Comparison of ENCODE assay signal across 22 cellular contexts in the genomic region with DNA sequence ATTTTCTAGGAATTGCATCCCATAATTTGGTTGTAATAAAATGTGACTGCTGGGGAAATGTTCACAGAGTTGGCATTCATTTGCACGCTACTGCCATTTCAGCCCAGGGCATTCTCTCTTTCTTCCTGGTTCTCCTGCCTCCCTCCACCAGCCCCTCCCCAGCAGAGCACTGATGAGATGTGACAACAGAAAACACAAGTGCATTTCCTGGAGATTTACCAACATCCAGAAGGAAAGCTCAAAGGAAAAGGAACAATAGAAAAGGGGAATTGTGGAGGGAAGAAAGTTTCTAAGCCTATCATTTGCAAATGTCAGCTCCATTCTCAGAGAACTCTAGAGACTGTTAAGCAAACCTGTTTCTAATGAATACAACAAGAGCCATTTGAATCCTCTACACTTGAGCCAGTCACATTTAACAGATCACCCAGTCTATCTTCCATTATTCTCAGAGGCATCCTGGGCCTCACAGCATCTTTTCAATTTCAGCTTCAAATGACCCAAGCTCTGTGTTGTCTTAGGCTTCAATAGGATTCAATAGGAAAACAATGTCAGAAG.
DNase-seq lines count a peak whose midpoint lies in the region; FAIRE-seq and TF ChIP-seq lines count a peak whose summit lies in the region.
"Had no signal": no experiment of that assay in that cellular context is flagged by ENCODE, and none has a peak within 500 bp of the region (broad histone marks: within the 10 kb centered on the region; RNA-seq: fewer than 3 reads in every experiment).

No MANE protein-coding gene starts in this region.

- H2BK12ac ChIP-seq in H9 (ENCODE audit: insufficient read length, low read depth, low read length) (no peak overlapping the region), H1 (ENCODE audit: low read depth, low read length) (no peak overlapping the region), neuronal stem cell (ENCODE audit: low read length) (no peak overlapping the region)

- H3K9me3 ChIP-seq in H9 (ENCODE audit: control insufficient read depth, low read depth, low read length) (no peaks in the 10 kb centered on the region), H1 (ENCODE audit: insufficient read depth in 2 of 2, low read depth in 1 of 2, low read length in 1 of 2) (no peaks in the 10 kb centered on the region), neuronal stem cell (replicated peaks in 1 of 2; ENCODE audit: control insufficient read depth in 2 of 2, insufficient read depth in 1 of 2, low read depth in 1 of 2, low read length in 2 of 2) (no peaks in the 10 kb centered on the region), esophagus squamous epithelium (no peaks in the 10 kb centered on the region)
- H3K9me3 ChIP-seq: BE2C, HAP-1 had no signal

- H3K4ac ChIP-seq in H9 (ENCODE audit: low read depth, low read length): no peak overlapping the region
- no peak overlapping the region for H3K4ac ChIP-seq in H1 (replicated peaks; ENCODE audit: insufficient read length, low read depth, low read length)
- H3K4ac ChIP-seq in mesendoderm (ENCODE audit: low read depth, low read length): no peak overlapping the region
- H3K4ac ChIP-seq in neuronal stem cell (ENCODE audit: low read length): no peak overlapping the region

- H3K36me3 ChIP-seq in H1 (ENCODE audit: control insufficient read depth in 2 of 4, insufficient read depth in 4 of 4, low read length in 3 of 4): no peaks in the 10 kb centered on the region
- no peaks in the 10 kb centered on the region for H3K36me3 ChIP-seq in mesendoderm (ENCODE audit: control insufficient read depth, insufficient read depth, low read length)
- no peaks in the 10 kb centered on the region for H3K36me3 ChIP-seq in neuronal stem cell (replicated peaks in 1 of 2; ENCODE audit: control insufficient read depth in 2 of 2, insufficient read depth in 2 of 2, low read length in 2 of 2)
- no peaks in the 10 kb centered on the region for H3K36me3 ChIP-seq in esophagus squamous epithelium
- H3K36me3 ChIP-seq: BE2C, HAP-1 had no signal

- H3K18ac ChIP-seq in H9 (ENCODE audit: insufficient read length, low read depth, low read length) (no peak overlapping the region), H1 (ENCODE audit: extremely low read depth, low read length) (no peak overlapping the region), mesendoderm (ENCODE audit: low read length) (no peak overlapping the region), neuronal stem cell (ENCODE audit: low read length) (no peak overlapping the region)

- H3K27me3 ChIP-seq in H9 (ENCODE audit: insufficient read depth, low read length) (no peaks in the 10 kb centered on the region), H1 (replicated peaks in 1 of 4; ENCODE audit: control insufficient read depth in 3 of 4, extremely low read depth in 1 of 4, insufficient read depth in 3 of 4, low read length in 3 of 4) (no peaks in the 10 kb centered on the region), mesendoderm (ENCODE audit: insufficient read depth, low read length, poor library complexity) (no peaks in the 10 kb centered on the region), neuronal stem cell (ENCODE audit: control insufficient read depth in 3 of 3, insufficient read depth in 3 of 3, low read depth in 1 of 3, low read length in 3 of 3) (no peaks in the 10 kb centered on the region), esophagus squamous epithelium (no peaks in the 10 kb centered on the region)
- H3K27me3 ChIP-seq: BE2C had no signal

- H2BK120ac ChIP-seq in H9 (ENCODE audit: low read depth, low read length, poor library complexity, severe bottlenecking): no peak overlapping the region
- H2BK120ac ChIP-seq in H1 (replicated peaks; ENCODE audit: low read depth, low read length): no peak overlapping the region
- no peak overlapping the region for H2BK120ac ChIP-seq in mesendoderm (ENCODE audit: low read depth, low read length)
- no peak overlapping the region for H2BK120ac ChIP-seq in neuronal stem cell (ENCODE audit: low read depth, low read length)

- no peak overlapping the region for H3K56ac ChIP-seq in H9 (ENCODE audit: insufficient read length, low read depth, low read length)
- no peak overlapping the region for H3K56ac ChIP-seq in H1 (replicated peaks; ENCODE audit: insufficient read length, low read depth, low read length)
- H3K56ac ChIP-seq in mesendoderm (ENCODE audit: low read length): no peak overlapping the region

- H4K91ac ChIP-seq in H9 (ENCODE audit: insufficient read length, low read depth, low read length): no peak overlapping the region
- H4K91ac ChIP-seq in H1 (replicated peaks; ENCODE audit: insufficient read length, low read length): no peak overlapping the region
- H4K91ac ChIP-seq in neuronal stem cell (ENCODE audit: low read depth, low read length, poor library complexity): no peak overlapping the region

- peak; percentile 42 for FAIRE-seq in H1 (lab: Jason Lieb, UNC)
- FAIRE-seq: A204.1, G401.6, GM12891 had no signal

- H3K27ac Mint-ChIP-seq in H9: peak overlapping the region in 2 of 3 experiments; percentile 69 to 75; a peak in 4 of 7 replicates
- no peak overlapping the region for H3K27ac Mint-ChIP-seq in activated CD4-positive, alpha-beta T cell treated with anti-CD3 and anti-CD28 coated beads, Interleukin-2, amount 10 ng/mL, durations not matched to agents 24 days and 14 days
- H3K27ac Mint-ChIP-seq: CD4-positive, CD25-positive, alpha-beta regulatory T cell; CD8-positive, alpha-beta memory T cell had no signal

- no peaks in the 10 kb centered on the region; the same call in 1 of the 2 replicates for H3K27me3 Mint-ChIP-seq in H9 (ENCODE audit: low read depth)
- no peaks in the 10 kb centered on the region for H3K27me3 Mint-ChIP-seq in activated CD4-positive, alpha-beta T cell treated with anti-CD3 and anti-CD28 coated beads, Interleukin-2, amount 10 ng/mL, durations not matched to agents 24 days and 14 days
- H3K27me3 Mint-ChIP-seq: CD4-positive, CD25-positive, alpha-beta regulatory T cell; CD8-positive, alpha-beta memory T cell had no signal

- TF ChIP-seq RAD21 in H1 (IDR thresholded peaks at IDR 0.05 in 1 of 2, conservative IDR thresholded peaks at IDR 0.05 in 1 of 2; ENCODE audit: low read depth in 2 of 2, low read length in 2 of 2): no peak

- H3K4me3 ChIP-seq in H1 (ENCODE audit: extremely low read depth in 1 of 4, insufficient read depth in 2 of 4, low read depth in 3 of 4, low read length in 4 of 4): no peak overlapping the region
- H3K4me3 ChIP-seq in mesendoderm (ENCODE audit: low read length): no peak overlapping the region
- no peak overlapping the region for H3K4me3 ChIP-seq in neuronal stem cell (ENCODE audit: low read length in 2 of 2)
- H3K4me3 ChIP-seq in esophagus squamous epithelium: no peak overlapping the region
- H3K4me3 ChIP-seq: HAP-1 had no signal

- no peak overlapping the region for H3K4me3 Mint-ChIP-seq in H9
- no peak overlapping the region for H3K4me3 Mint-ChIP-seq in activated CD4-positive, alpha-beta T cell treated with anti-CD3 and anti-CD28 coated beads, Interleukin-2, amount 10 ng/mL, durations not matched to agents 24 days and 14 days
- H3K4me3 Mint-ChIP-seq: CD4-positive, CD25-positive, alpha-beta regulatory T cell; CD8-positive, alpha-beta memory T cell had no signal

- no peak overlapping the region for H3K9ac ChIP-seq in H9 (ENCODE audit: extremely low read depth, insufficient read length, low read length)
- H3K9ac ChIP-seq in H1 (replicated peaks in 1 of 4; ENCODE audit: extremely low read depth in 1 of 4, low read depth in 3 of 4, low read length in 3 of 4): no peak overlapping the region
- no peak overlapping the region for H3K9ac ChIP-seq in mesendoderm (ENCODE audit: low read length)
- no peak overlapping the region for H3K9ac ChIP-seq in neuronal stem cell (ENCODE audit: low read depth, low read length, poor library complexity)

- no peak overlapping the region for H3K14ac ChIP-seq in H9 (ENCODE audit: insufficient read depth, low read length)
- no peak overlapping the region for H3K14ac ChIP-seq in H1 (ENCODE audit: insufficient read length)
- no peak overlapping the region for H3K14ac ChIP-seq in neuronal stem cell (ENCODE audit: low read length)

- H2BK5ac ChIP-seq in H9 (ENCODE audit: insufficient read length, low read length): no peak overlapping the region
- H2BK5ac ChIP-seq in H1 (ENCODE audit: low read depth, low read length): no peak overlapping the region
- no peak overlapping the region for H2BK5ac ChIP-seq in mesendoderm (ENCODE audit: low read length)
- H2BK5ac ChIP-seq in neuronal stem cell (ENCODE audit: low read length): no peak overlapping the region

- DNase-seq in H9 (no peak), H1 (ENCODE audit: low read depth in 1 of 2, low spot score in 2 of 2) (no peak), mesendoderm (peak; percentile 11), neuronal stem cell (ENCODE audit: low spot score) (no peak), esophagus squamous epithelium (lab: John Stamatoyannopoulos, UW) (no peak), NCI-H1694 treated with DMSO at 0.1 percent for 48 hours (lab: John Stamatoyannopoulos, UW) (no peak)
- no peak for DNase-seq in activated CD4-positive, alpha-beta T cell treated with anti-CD3 and anti-CD28 coated beads, Interleukin-2, amount 10 ng/mL, durations not matched to agents 24 days and 14 days
- DNase-seq: ACHN; BE2C; C1 segment of cervical spinal cord; CD4-positive, CD25-positive, alpha-beta regulatory T cell; CD8-positive, alpha-beta memory T cell; COR-L47; DMS 273 treated with DMSO at 0.1 percent for 48 hours; DMS53; DND-41; EL; GOT3 had no signal

- POLR2A ChIA-PET in H1 (lab: Charles Lee; ENCODE audit: partially characterized antibody): no interaction called here

- H3K79me2 ChIP-seq in H9 (ENCODE audit: insufficient read depth, low read length): no peaks in the 10 kb centered on the region
- no peaks in the 10 kb centered on the region for H3K79me2 ChIP-seq in H1 (ENCODE audit: control insufficient read depth in 1 of 2, insufficient read depth in 2 of 2, low read length in 2 of 2)
- no peaks in the 10 kb centered on the region for H3K79me2 ChIP-seq in mesendoderm (ENCODE audit: control insufficient read depth, insufficient read depth, low read length)

- H2BK20ac ChIP-seq in H9 (ENCODE audit: low read depth, low read length, poor library complexity, severe bottlenecking): no peak overlapping the region
- no peak overlapping the region for H2BK20ac ChIP-seq in H1 (ENCODE audit: low read length)

- no peaks in the 10 kb centered on the region for H3K4me1 ChIP-seq in H9 (ENCODE audit: insufficient read depth, low read length)
- H3K4me1 ChIP-seq in H1 (replicated peaks in 1 of 4; ENCODE audit: control insufficient read depth in 3 of 4, insufficient read depth in 4 of 4, low read length in 3 of 4): peaks cover 0 to 2% (median 0%) of the 10 kb centered on the region in 4 experiments; a peak in 1 of 7 replicates
- no peaks in the 10 kb centered on the region for H3K4me1 ChIP-seq in mesendoderm (ENCODE audit: control insufficient read depth, low read depth, low read length)
- peaks cover 0 to 2% of the 10 kb centered on the region in 2 donors for H3K4me1 ChIP-seq in neuronal stem cell (ENCODE audit: control insufficient read depth in 2 of 2, insufficient read depth in 1 of 2, low read depth in 1 of 2, low read length in 2 of 2)
- H3K4me1 ChIP-seq in esophagus squamous epithelium: no peaks in the 10 kb centered on the region
- H3K4me1 ChIP-seq: BE2C, HAP-1 had no signal

- TF ChIP-seq EP300 in H1 (IDR thresholded peaks at IDR 0.05; ENCODE audit: borderline replicate concordance in 1 of 2, low read depth in 2 of 2, low read length in 2 of 2): no peak

- intact Hi-C loops in activated CD4-positive, alpha-beta T cell treated with anti-CD3 and anti-CD28 coated beads, Interleukin-2, amount 10 ng/mL, durations not matched to agents 24 days and 14 days (cut with micrococcal nuclease): no loop called here
- intact Hi-C loops in esophagus squamous epithelium (cut with DNase I): no loop called here

- peaks cover 18 to 19% of the 10 kb centered on the region in 2 experiments for H3K4me1 Mint-ChIP-seq in H9
- H3K4me1 Mint-ChIP-seq in activated CD4-positive, alpha-beta T cell treated with anti-CD3 and anti-CD28 coated beads, Interleukin-2, amount 10 ng/mL, durations not matched to agents 24 days and 14 days: no peaks in the 10 kb centered on the region
- H3K4me1 Mint-ChIP-seq: CD4-positive, CD25-positive, alpha-beta regulatory T cell; CD8-positive, alpha-beta memory T cell had no signal

- H4K8ac ChIP-seq in H9 (replicated peaks; ENCODE audit: insufficient read length, low read depth, low read length): no peak overlapping the region
- H4K8ac ChIP-seq in H1 (ENCODE audit: extremely low read depth, insufficient read depth, low read length): no peak overlapping the region
- no peak overlapping the region for H4K8ac ChIP-seq in mesendoderm (ENCODE audit: low read depth, low read length)
- no peak overlapping the region for H4K8ac ChIP-seq in neuronal stem cell (ENCODE audit: low read depth, low read length)

- CTCF ChIA-PET in H1 (lab: Charles Lee; ENCODE audit: partially characterized antibody): no interaction called here

- H3K79me1 ChIP-seq in H9 (ENCODE audit: insufficient read depth, low read depth, low read length, poor library complexity, severe bottlenecking) (no peaks in the 10 kb centered on the region), H1 (ENCODE audit: low read depth, low read length) (no peaks in the 10 kb centered on the region), mesendoderm (ENCODE audit: low read length) (no peaks in the 10 kb centered on the region), neuronal stem cell (ENCODE audit: low read depth, low read length) (no peaks in the 10 kb centered on the region)

- no peak overlapping the region for H2AK5ac ChIP-seq in H9 (ENCODE audit: insufficient read length, low read length)
- H2AK5ac ChIP-seq in H1 (ENCODE audit: low read depth, low read length): no peak overlapping the region
- H2AK5ac ChIP-seq in mesendoderm (ENCODE audit: low read length): no peak overlapping the region
- no peak overlapping the region for H2AK5ac ChIP-seq in neuronal stem cell (ENCODE audit: low read depth, low read length)

- H3T11ph ChIP-seq in H9 (ENCODE audit: low read length): no peak overlapping the region

- H3K27ac ChIP-seq in H9 (ENCODE audit: insufficient read length, low read depth, low read length): no peak overlapping the region
- no peak overlapping the region for H3K27ac ChIP-seq in H1 (ENCODE audit: low read depth, low read length)
- H3K27ac ChIP-seq in mesendoderm (ENCODE audit: low read depth, low read length): no peak overlapping the region
- H3K27ac ChIP-seq in neuronal stem cell (replicated peaks; ENCODE audit: low read length): no peak overlapping the region
- H3K27ac ChIP-seq in esophagus squamous epithelium: no peak overlapping the region

- TF ChIP-seq CTCF in H9 (conservative IDR thresholded peaks at IDR 0.05) (no peak), H1 (IDR thresholded peaks at IDR 0.05; ENCODE audit: control extremely low read depth in 1 of 3, insufficient read depth in 1 of 3, low read depth in 1 of 3, low read length in 3 of 3) (no peak), esophagus squamous epithelium (IDR thresholded peaks at IDR 0.05) (no peak)

- H2BK15ac ChIP-seq in H9 (ENCODE audit: low read depth, low read length) (no peak overlapping the region), H1 (ENCODE audit: low read length) (no peak overlapping the region), mesendoderm (replicated peaks; ENCODE audit: low read depth) (no peak overlapping the region), neuronal stem cell (ENCODE audit: low read length) (no peak overlapping the region)

- peaks cover 0 to 11% (median 9%) of the 10 kb centered on the region in 3 experiments; a peak in 5 of 7 replicates for H3K36me3 Mint-ChIP-seq in H9 (ENCODE audit: insufficient read depth in 1 of 3, low read depth in 3 of 3)
- no peaks in the 10 kb centered on the region for H3K36me3 Mint-ChIP-seq in activated CD4-positive, alpha-beta T cell treated with anti-CD3 and anti-CD28 coated beads, Interleukin-2, amount 10 ng/mL, durations not matched to agents 24 days and 14 days (ENCODE audit: low read depth)
- H3K36me3 Mint-ChIP-seq: CD4-positive, CD25-positive, alpha-beta regulatory T cell; CD8-positive, alpha-beta memory T cell had no signal

- TF ChIP-seq POLR2A in H1 (IDR thresholded peaks at IDR 0.05; ENCODE audit: control extremely low read depth in 1 of 2, low read depth in 2 of 2, low read length in 2 of 2): no peak
- no peak for TF ChIP-seq POLR2A in esophagus squamous epithelium (IDR thresholded peaks at IDR 0.05)

- H2AFZ ChIP-seq in H9 (ENCODE audit: low read length) (no peak overlapping the region), H1 (ENCODE audit: low read length) (0 out of 2 replicates have a peak overlapping the region, but pooled peaks have one; percentile 1), neuronal stem cell (ENCODE audit: low read length) (no peak overlapping the region)

- H4K20me1 ChIP-seq in H9 (ENCODE audit: control insufficient read depth, insufficient read depth, insufficient read length): no peaks in the 10 kb centered on the region
- H4K20me1 ChIP-seq in H1 (replicated peaks in 1 of 2; ENCODE audit: control insufficient read depth in 1 of 2, insufficient read depth in 2 of 2, low read length in 2 of 2): no peaks in the 10 kb centered on the region

- H4K5ac ChIP-seq in H9 (ENCODE audit: insufficient read length, low read depth, low read length) (no peak overlapping the region), H1 (ENCODE audit: insufficient read length, low read depth, low read length) (no peak overlapping the region), mesendoderm (ENCODE audit: low read length) (no peak overlapping the region)

- whole genome bisulfite sequencing in H9 (ENCODE audit: extremely low coverage, insufficient read length, low lambda C conversion rate): no CpG with 5 or more reads among the region's 1 CpG
- 84% methylated on average over 1 of the region's 1 CpG; no CpG with 5 or more reads in 1 of the 2 experiments for WGBS in H1 (ENCODE audit: extremely low coverage in 1 of 2, insufficient coverage in 1 of 2, insufficient read length in 1 of 2, insufficient replicate concordance in 2 of 2, low coverage in 1 of 2, low lambda C conversion rate in 2 of 2, missing lambda C conversion rate in 1 of 2), 2 experiments
- no CpG with 5 or more reads among the region's 1 CpG for WGBS in mesendoderm (ENCODE audit: extremely low coverage, insufficient coverage, low lambda C conversion rate)
- no CpG with 5 or more reads among the region's 1 CpG for WGBS in neuronal stem cell (ENCODE audit: extremely low coverage in 2 of 2, insufficient read length in 2 of 2, insufficient replicate concordance in 1 of 2), 2 donors
- WGBS in esophagus squamous epithelium, 2 donors: 69 to 87% methylated on average over 1 of the region's 1 CpG

- H3K4me2 ChIP-seq in H9 (ENCODE audit: insufficient read depth, insufficient read length, low read length): no peak overlapping the region
- peak overlapping the region in 1 of 2 experiments; percentile 11; a peak in 1 of 4 replicates for H3K4me2 ChIP-seq in H1 (ENCODE audit: insufficient read depth in 1 of 2, low read depth in 2 of 2, low read length in 2 of 2)
- H3K4me2 ChIP-seq in mesendoderm (ENCODE audit: low read length): no peak overlapping the region
- no peak overlapping the region for H3K4me2 ChIP-seq in neuronal stem cell (ENCODE audit: insufficient read depth, low read length, poor library complexity, severe bottlenecking)

- H3K23me2 ChIP-seq in H9 (ENCODE audit: insufficient read length, low read depth, low read length, poor library complexity, severe bottlenecking) (no peaks in the 10 kb centered on the region), H1 (ENCODE audit: low read depth, low read length) (no peaks in the 10 kb centered on the region)

- H3K23ac ChIP-seq in H9 (ENCODE audit: insufficient read length, low read depth, low read length) (no peak overlapping the region), H1 (ENCODE audit: insufficient read length) (no peak overlapping the region), mesendoderm (ENCODE audit: low read length) (no peak overlapping the region), neuronal stem cell (ENCODE audit: low read depth, low read length, poor library complexity) (no peak overlapping the region)

- H3K9me3 Mint-ChIP-seq in H9: peaks cover 13 to 21% of the 10 kb centered on the region in 2 experiments
- H3K9me3 Mint-ChIP-seq in activated CD4-positive, alpha-beta T cell treated with anti-CD3 and anti-CD28 coated beads, Interleukin-2, amount 10 ng/mL, durations not matched to agents 24 days and 14 days: peaks cover 7% of the 10 kb centered on the region
